In genomic region chr6:22025468-22026159, GRCh38 we compare ENCODE assay signal across 8 cellular contexts.
DNase-seq lines count a peak whose midpoint lies in the region; ATAC-seq and TF ChIP-seq lines count a peak whose summit lies in the region.

No MANE protein-coding gene starts in this region.

- no peak for TF ChIP-seq CTCF in esophagus squamous epithelium (IDR thresholded peaks at IDR 0.05)

- ATAC-seq in GM18868 (IDR thresholded peaks at IDR 0.05; ENCODE audit: unreplicated experiment), result peak; percentile 66
- ATAC-seq in HG03066 (IDR thresholded peaks at IDR 0.05; ENCODE audit: low read depth, unreplicated experiment), result peak; percentile 54

- H3K4me3 ChIP-seq in esophagus squamous epithelium, result no peak overlapping the region
- peak overlapping the region; percentile 8 for H3K4me3 ChIP-seq in neuron (ENCODE audit: low read length)

- intact Hi-C loops in esophagus squamous epithelium (cut with DNase I), result no loop called here

- WGBS in esophagus squamous epithelium, 2 donors, result 10 to 41% methylated on average over 5 to 8 of the region's 9 CpGs

- DNase-seq in AG20443 (ENCODE audit: low spot score) (peak; percentile 60), SHP77 treated with DMSO at 0.1 percent for 48 hours (lab: John Stamatoyannopoulos, UW) (peak; percentile 54), esophagus squamous epithelium (lab: John Stamatoyannopoulos, UW) (no peak), NCI-H2081 (lab: John Stamatoyannopoulos, UW) (no peak)
- no peak for DNase-seq in stimulated activated CD4-positive, alpha-beta T cell treated with anti-CD3 and anti-CD28 coated beads, Interleukin-2, amount 100 ng/mL, for 24 hours

- peaks cover 0 to 5% (median 0%) of the 10 kb centered on the region in 3 donors for H3K36me3 ChIP-seq in esophagus squamous epithelium
- H3K36me3 ChIP-seq in neuron (ENCODE audit: insufficient read depth, low read length), result peaks cover 25% of the 10 kb centered on the region

- H3K9me3 ChIP-seq in esophagus squamous epithelium (peaks cover 0 to 8% (median 0%) of the 10 kb centered on the region in 3 donors), neuron (ENCODE audit: low read length) (peaks cover 17% of the 10 kb centered on the region)

- no peaks in the 10 kb centered on the region for H3K27me3 ChIP-seq in esophagus squamous epithelium
- H3K27me3 ChIP-seq in neuron (ENCODE audit: insufficient read depth, low read length), result no peaks in the 10 kb centered on the region

- no peak for TF ChIP-seq POLR2A in esophagus squamous epithelium (IDR thresholded peaks at IDR 0.05)

- peak overlapping the region in 3 of 4 donors; percentile 30 to 75 (median 61) for H3K27ac ChIP-seq in esophagus squamous epithelium

- H2AFZ ChIP-seq in neuron (ENCODE audit: low read depth, low read length), result no peak overlapping the region

- H3K4me1 ChIP-seq in esophagus squamous epithelium (peaks cover 0 to 42% (median 12%) of the 10 kb centered on the region in 3 donors), neuron (ENCODE audit: insufficient read depth, low read length) (peaks cover 34% of the 10 kb centered on the region)

Comparison
In these comparisons a context has a peak if more than half of its experiments do, and no peak if none do; other contexts are left out.
1. DNase-seq: peak in AG20443 (single experiment) and SHP77 treated with DMSO at 0.1 percent for 48 hours (single experiment); none in esophagus squamous epithelium (single experiment), stimulated activated CD4-positive, alpha-beta T cell treated with anti-CD3 and anti-CD28 coated beads, Interleukin-2, amount 100 ng/mL, for 24 hours (0 of 2) and NCI-H2081 (0 of 2).